16 cellular contexts compared by ENCODE assay signal in genomic region chr2:167420261-167420660, GRCh38.
"Had no signal": no experiment of that assay in that cellular context is flagged by ENCODE, and none has a peak within 500 bp of the region (broad histone marks: within the 10 kb centered on the region; RNA-seq: fewer than 3 reads in every experiment).

No MANE protein-coding gene starts in this region.

- H3K27me3 ChIP-seq: dorsolateral prefrontal cortex, foreskin keratinocyte, hepatocyte, right atrium auricular region, tibial artery, upper lobe of left lung, vagina had no signal

- H3K27ac ChIP-seq: dorsolateral prefrontal cortex, foreskin keratinocyte, hepatocyte, lower lobe of right lung, right atrium auricular region, tibial artery, upper lobe of left lung, vagina had no signal

- H3K9me3 ChIP-seq: lower lobe of right lung, right atrium auricular region, tibial artery, upper lobe of left lung, vagina had no signal

- H3K4me3 ChIP-seq: dorsolateral prefrontal cortex, hepatocyte, lower lobe of right lung, right atrium auricular region, tibial artery, upper lobe of left lung, vagina had no signal

- H3K4me2 ChIP-seq: hepatocyte had no signal

- H3K36me3 ChIP-seq: lower lobe of right lung, right atrium auricular region, tibial artery, upper lobe of left lung, vagina had no signal

- H3K4me1 ChIP-seq: foreskin keratinocyte, lower lobe of right lung, right atrium auricular region, tibial artery, upper lobe of left lung, vagina had no signal

- H2AFZ ChIP-seq: hepatocyte had no signal

- ATAC-seq: esophagus mucosa; foreskin keratinocyte; left colon; lower lobe of right lung; naive thymus-derived CD8-positive, alpha-beta T cell; stimulated activated memory B cell treated with anti-CD40 and anti-IgM and Interleukin-4, amounts not matched to agents 10 μg/mL and 1 μg/mL and 100 μg/mL, for 72 hours had no signal

- DNase-seq: cortex of kidney; dorsolateral prefrontal cortex; effector CD8-positive, alpha-beta T cell; foreskin keratinocyte; left colon; lower lobe of right lung; naive thymus-derived CD8-positive, alpha-beta T cell; posterior cingulate gyrus; stimulated activated CD4-positive, alpha-beta T cell treated with anti-CD3 and anti-CD28 coated beads, Interleukin-4, amount 100 ng/mL, for 24 hours; tibial artery; upper lobe of left lung had no signal
